In genomic region chr1:226674892-226675719, GRCh38 we compare ENCODE assay signal across 8 cellular contexts.
A peak's percentile ranks its signal among the peaks of the same experiment; 100 is the strongest.
DNase-seq lines count a peak whose midpoint lies in the region; ATAC-seq and TF ChIP-seq lines count a peak whose summit lies in the region.

No MANE protein-coding gene starts in this region.

- TF ChIP-seq CTCF in GM10248 (IDR thresholded peaks at IDR 0.05; ENCODE audit: control extremely low read depth, extremely low read depth, low read depth, missing control alignments) (no peak), Caco-2 (IDR thresholded peaks at IDR 0.05; ENCODE audit: insufficient read depth in 1 of 2, low read depth in 1 of 2, low read length in 1 of 2, severe bottlenecking in 1 of 2, unreplicated experiment in 1 of 2) (no peak), foreskin keratinocyte (conservative IDR thresholded peaks at IDR 0.05) (no peak)

- POLR2A ChIA-PET in GM10248 (lab: Yijun Ruan, JAX), result no interaction called here
- POLR2A ChIA-PET in Caco-2 (lab: Charles Lee), result no interaction called here

- H3K27ac ChIP-seq in layer of hippocampus (ENCODE audit: low read depth, low read length) (peak overlapping the region; percentile 90), foreskin keratinocyte (no peak overlapping the region)

- peaks cover 87% of the 10 kb centered on the region for H3K4me1 Mint-ChIP-seq in activated T-helper 1 cell treated with anti-CD3 and anti-CD28 coated beads, Interleukin-12 subunit alpha, Interleukin-12 subunit beta, Interleukin-2, Interleukin-4 antibody, amounts not matched to agents 30 ng/mL and 10 ng/mL and 1 ng/mL, durations not matched to agents 14 hours and 24 hours and 36 hours (ENCODE audit: low read depth)
- H3K4me1 Mint-ChIP-seq in stimulated activated memory B cell treated with anti-CD40 and anti-IgM and Interleukin-4, amounts not matched to agents 10 μg/mL and 1 μg/mL and 100 μg/mL, for 72 hours, result peaks cover 92% of the 10 kb centered on the region
- peaks cover 33% of the 10 kb centered on the region for H3K4me1 Mint-ChIP-seq in Caco-2 (ENCODE audit: low read depth, unreplicated experiment)

- BruUV-seq in Caco-2 (replicated peaks; lab: Mats Ljungman, UMichigan), result no TSS peak

- H3K36me3 ChIP-seq in Caco-2 (ENCODE audit: control insufficient read depth, insufficient read depth, low read length), result no peaks in the 10 kb centered on the region

- H3K4me1 ChIP-seq in Caco-2, result peaks cover 29% of the 10 kb centered on the region
- peaks cover 21% of the 10 kb centered on the region for H3K4me1 ChIP-seq in foreskin keratinocyte

- H3K9me3 Mint-ChIP-seq in activated T-helper 1 cell treated with anti-CD3 and anti-CD28 coated beads, Interleukin-12 subunit alpha, Interleukin-12 subunit beta, Interleukin-2, Interleukin-4 antibody, amounts not matched to agents 30 ng/mL and 10 ng/mL and 1 ng/mL, durations not matched to agents 14 hours and 24 hours and 36 hours, result no peaks in the 10 kb centered on the region
- no peaks in the 10 kb centered on the region for H3K9me3 Mint-ChIP-seq in stimulated activated memory B cell treated with anti-CD40 and anti-IgM and Interleukin-4, amounts not matched to agents 10 μg/mL and 1 μg/mL and 100 μg/mL, for 72 hours
- H3K9me3 Mint-ChIP-seq in Caco-2 (ENCODE audit: unreplicated experiment), result no peaks in the 10 kb centered on the region

- DNase-seq in GM10248 (ENCODE audit: extremely low spot score), result peak; percentile 82
- peak; percentile 98 for DNase-seq in MV-4-11 (lab: John Stamatoyannopoulos, UW)
- DNase-seq in activated T-helper 1 cell treated with anti-CD3 and anti-CD28 coated beads, Interleukin-12 subunit alpha, Interleukin-12 subunit beta, Interleukin-2, Interleukin-4 antibody, amounts not matched to agents 30 ng/mL and 10 ng/mL and 1 ng/mL, durations not matched to agents 14 hours and 24 hours and 36 hours (ENCODE audit: low spot score), result peak; percentile 75
- no peak for DNase-seq in Caco-2
- no peak for DNase-seq in foreskin keratinocyte

- H3K9me3 ChIP-seq in Caco-2, result no peaks in the 10 kb centered on the region

- intact Hi-C loops in activated T-helper 1 cell treated with anti-CD3 and anti-CD28 coated beads, Interleukin-12 subunit alpha, Interleukin-12 subunit beta, Interleukin-2, Interleukin-4 antibody, amounts not matched to agents 30 ng/mL and 10 ng/mL and 1 ng/mL, durations not matched to agents 14 hours and 24 hours and 36 hours (cut with micrococcal nuclease), result loop anchor here (1.0 to 5.0 kb wide), 10 partner anchors 12 to 268 kb away; partner anchors contain the start of genes ITPKB and PARP1
- intact Hi-C loops in Caco-2 (cut with micrococcal nuclease; ENCODE audit: unreplicated experiment), result no loop called here

- H3K27me3 Mint-ChIP-seq in activated T-helper 1 cell treated with anti-CD3 and anti-CD28 coated beads, Interleukin-12 subunit alpha, Interleukin-12 subunit beta, Interleukin-2, Interleukin-4 antibody, amounts not matched to agents 30 ng/mL and 10 ng/mL and 1 ng/mL, durations not matched to agents 14 hours and 24 hours and 36 hours (ENCODE audit: insufficient read depth), result no peaks in the 10 kb centered on the region
- H3K27me3 Mint-ChIP-seq in stimulated activated memory B cell treated with anti-CD40 and anti-IgM and Interleukin-4, amounts not matched to agents 10 μg/mL and 1 μg/mL and 100 μg/mL, for 72 hours, result no peaks in the 10 kb centered on the region
- H3K27me3 Mint-ChIP-seq in Caco-2 (ENCODE audit: insufficient read depth, unreplicated experiment), result no peaks in the 10 kb centered on the region

- H3K4me3 Mint-ChIP-seq in activated T-helper 1 cell treated with anti-CD3 and anti-CD28 coated beads, Interleukin-12 subunit alpha, Interleukin-12 subunit beta, Interleukin-2, Interleukin-4 antibody, amounts not matched to agents 30 ng/mL and 10 ng/mL and 1 ng/mL, durations not matched to agents 14 hours and 24 hours and 36 hours, result peak overlapping the region; percentile 57
- peak overlapping the region; percentile 83 for H3K4me3 Mint-ChIP-seq in stimulated activated memory B cell treated with anti-CD40 and anti-IgM and Interleukin-4, amounts not matched to agents 10 μg/mL and 1 μg/mL and 100 μg/mL, for 72 hours
- no peak overlapping the region for H3K4me3 Mint-ChIP-seq in Caco-2 (ENCODE audit: unreplicated experiment)

- H3K4me3 ChIP-seq in Caco-2 (ENCODE audit: low read depth, low read length), result no peak overlapping the region

- H3K27ac Mint-ChIP-seq in activated T-helper 1 cell treated with anti-CD3 and anti-CD28 coated beads, Interleukin-12 subunit alpha, Interleukin-12 subunit beta, Interleukin-2, Interleukin-4 antibody, amounts not matched to agents 30 ng/mL and 10 ng/mL and 1 ng/mL, durations not matched to agents 14 hours and 24 hours and 36 hours, result peak overlapping the region; percentile 93
- peak overlapping the region; percentile 92 for H3K27ac Mint-ChIP-seq in stimulated activated memory B cell treated with anti-CD40 and anti-IgM and Interleukin-4, amounts not matched to agents 10 μg/mL and 1 μg/mL and 100 μg/mL, for 72 hours
- no peak overlapping the region for H3K27ac Mint-ChIP-seq in Caco-2 (ENCODE audit: unreplicated experiment)

- CTCF ChIA-PET in GM10248 (lab: Yijun Ruan, JAX) (interaction anchor here (1.2 to 1.3 kb wide), 2 partner anchors 11 to 17 kb away, joined by 3 read pairs; no protein-coding TSS in a partner anchor), Caco-2 (lab: Charles Lee) (no interaction called here)

- no peaks in the 10 kb centered on the region for H3K27me3 ChIP-seq in layer of hippocampus (ENCODE audit: control insufficient read depth, insufficient read depth, low read length)
- H3K27me3 ChIP-seq in Caco-2 (replicated peaks; ENCODE audit: control insufficient read depth, insufficient read depth, low read length), result no peaks in the 10 kb centered on the region
- H3K27me3 ChIP-seq in foreskin keratinocyte, result no peaks in the 10 kb centered on the region

- H3K36me3 Mint-ChIP-seq in activated T-helper 1 cell treated with anti-CD3 and anti-CD28 coated beads, Interleukin-12 subunit alpha, Interleukin-12 subunit beta, Interleukin-2, Interleukin-4 antibody, amounts not matched to agents 30 ng/mL and 10 ng/mL and 1 ng/mL, durations not matched to agents 14 hours and 24 hours and 36 hours (ENCODE audit: low read depth), result peaks cover 28% of the 10 kb centered on the region
- peaks cover 35% of the 10 kb centered on the region for H3K36me3 Mint-ChIP-seq in stimulated activated memory B cell treated with anti-CD40 and anti-IgM and Interleukin-4, amounts not matched to agents 10 μg/mL and 1 μg/mL and 100 μg/mL, for 72 hours
- H3K36me3 Mint-ChIP-seq in Caco-2 (ENCODE audit: insufficient read depth, unreplicated experiment), result peaks cover 6% of the 10 kb centered on the region

- ATAC-seq in GM21737 (IDR thresholded peaks at IDR 0.05; ENCODE audit: unreplicated experiment) (peak; percentile 70), foreskin keratinocyte (no peak)
- peak; percentile 88 for ATAC-seq in stimulated activated memory B cell treated with anti-CD40 and anti-IgM and Interleukin-4, amounts not matched to agents 10 μg/mL and 1 μg/mL and 100 μg/mL, for 72 hours

Comparison
In these comparisons a context has a peak if more than half of its experiments do, and no peak if none do; other contexts are left out.
1. DNase-seq: peak in GM10248 (single experiment), MV-4-11 (single experiment) and activated T-helper 1 cell treated with anti-CD3 and anti-CD28 coated beads, Interleukin-12 subunit alpha, Interleukin-12 subunit beta, Interleukin-2, Interleukin-4 antibody, amounts not matched to agents 30 ng/mL and 10 ng/mL and 1 ng/mL, durations not matched to agents 14 hours and 24 hours and 36 hours (single experiment); none in Caco-2 (0 of 2) and foreskin keratinocyte (0 of 2).